In the genomic region with DNA sequence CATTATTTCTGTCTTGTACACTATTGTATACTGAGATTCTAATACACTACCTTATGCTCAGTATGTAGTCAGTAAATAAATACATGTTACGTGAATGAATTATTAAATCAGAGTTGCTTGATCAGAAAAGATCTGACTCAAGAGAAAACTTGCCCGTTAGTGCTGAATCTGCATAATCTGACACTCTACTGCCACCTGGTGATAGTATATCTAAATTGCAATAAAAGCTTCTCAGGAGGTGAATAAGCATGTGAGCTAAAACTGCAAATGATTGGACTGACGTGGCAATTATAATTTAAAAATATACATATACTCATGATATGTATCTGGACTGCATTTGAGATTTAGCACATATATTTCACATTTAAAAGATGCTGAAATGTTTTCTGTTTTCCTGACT, we compare ENCODE assay signal across 14 cellular contexts.
DNase-seq lines count a peak whose midpoint lies in the region; ATAC-seq, FAIRE-seq and TF ChIP-seq lines count a peak whose summit lies in the region.
"Had no signal": no experiment of that assay in that cellular context is flagged by ENCODE, and none has a peak within 500 bp of the region (broad histone marks: within the 10 kb centered on the region; RNA-seq: fewer than 3 reads in every experiment).

No MANE protein-coding gene starts in this region.

- dilution Hi-C loops in endothelial cell of umbilical vein (cut with MboI; ENCODE audit: extremely low pct_ligation_motif_present, low sequenced_read_pairs): no loop called here

- H3K4me3 ChIP-seq in endothelial cell of umbilical vein (replicated peaks in 1 of 3; ENCODE audit: insufficient read depth in 1 of 3, low read depth in 1 of 3, low read length in 3 of 3): no peak overlapping the region
- H3K4me3 ChIP-seq: skin epidermis, thyroid gland had no signal

- ATAC-seq in GM21529 (IDR thresholded peaks at IDR 0.05; ENCODE audit: unreplicated experiment) (no peak), HG03521 (IDR thresholded peaks at IDR 0.05; ENCODE audit: unreplicated experiment) (no peak)
- ATAC-seq: T-helper 17 cell had no signal

- POLR2A ChIA-PET in endothelial cell of umbilical vein (lab: Charles Lee): no interaction called here

- H3K9me3 ChIP-seq in endothelial cell of umbilical vein (replicated peaks; ENCODE audit: control insufficient read depth, insufficient read depth, low read length): no peaks in the 10 kb centered on the region
- H3K9me3 ChIP-seq: thyroid gland had no signal

- H3K9me1 ChIP-seq in endothelial cell of umbilical vein (replicated peaks; ENCODE audit: control insufficient read depth, extremely low read depth, insufficient read depth, low read length): no peaks in the 10 kb centered on the region

- no peak overlapping the region for H3K4me2 ChIP-seq in endothelial cell of umbilical vein (ENCODE audit: insufficient read depth, low read length)

- no peak overlapping the region for H2AFZ ChIP-seq in endothelial cell of umbilical vein (ENCODE audit: low read depth, low read length)

- CTCF ChIA-PET in endothelial cell of umbilical vein (lab: Charles Lee): interaction anchor here (0.6 to 2.6 kb wide), 7 partner anchors 12 to 211 kb away, joined by 3 to 21 read pairs (median 4); partner anchors contain the start of genes KIAA1328 and TPGS2

- H3K27me3 Mint-ChIP-seq in activated T-cell treated with anti-CD3 and anti-CD28 coated beads, Interleukin-2, amount 50 U/mL, for 24 hours: no peaks in the 10 kb centered on the region
- H3K27me3 Mint-ChIP-seq: activated naive CD8-positive, alpha-beta T cell treated with anti-CD3 and anti-CD28 coated beads, Interleukin-2, amount 10 ng/mL, durations not matched to agents 7 days and 5 days; T-helper 17 cell had no signal

- no peaks in the 10 kb centered on the region for H4K20me1 ChIP-seq in endothelial cell of umbilical vein (replicated peaks; ENCODE audit: control insufficient read depth, extremely low read depth, insufficient read depth, low read length)

- intact Hi-C loops in endothelial cell of umbilical vein (cut with micrococcal nuclease): loop anchor here (1.0 kb wide), 2 partner anchors 70 to 211 kb away; partner anchors contain the start of genes KIAA1328 and TPGS2

- FAIRE-seq in endothelial cell of umbilical vein (lab: Jason Lieb, UNC): peak; percentile 57
- FAIRE-seq: HTR-8/SVneo had no signal

- peaks cover 7% of the 10 kb centered on the region for H3K4me1 ChIP-seq in endothelial cell of umbilical vein (ENCODE audit: control insufficient read depth, extremely low read depth, insufficient read depth, low read length)
- H3K4me1 ChIP-seq: thyroid gland had no signal

- H3K9ac ChIP-seq in endothelial cell of umbilical vein (replicated peaks; ENCODE audit: extremely low read depth, insufficient read depth, low read length): no peak overlapping the region

- no peak overlapping the region for H3K27ac ChIP-seq in 22Rv1
- no peak overlapping the region for H3K27ac ChIP-seq in endothelial cell of umbilical vein (ENCODE audit: insufficient read depth, low read depth, low read length)
- H3K27ac ChIP-seq: skin epidermis, thyroid gland had no signal

- peaks cover 26% of the 10 kb centered on the region for H3K36me3 Mint-ChIP-seq in activated T-cell treated with anti-CD3 and anti-CD28 coated beads, Interleukin-2, amount 50 U/mL, for 24 hours (ENCODE audit: low read depth)

- TF ChIP-seq POLR2A in endothelial cell of umbilical vein (IDR thresholded peaks at IDR 0.05; ENCODE audit: low read depth, low read length): no peak

- no peak overlapping the region for H3K4me3 Mint-ChIP-seq in activated T-cell treated with anti-CD3 and anti-CD28 coated beads, Interleukin-2, amount 50 U/mL, for 24 hours
- H3K4me3 Mint-ChIP-seq: activated naive CD8-positive, alpha-beta T cell treated with anti-CD3 and anti-CD28 coated beads, Interleukin-2, amount 10 ng/mL, durations not matched to agents 7 days and 5 days; T-helper 17 cell had no signal

- DNase-seq in NCI-H82 treated with DMSO at 0.1 percent for 48 hours (lab: John Stamatoyannopoulos, UW; ENCODE audit: unreplicated experiment) (peak; percentile 37), endothelial cell of umbilical vein (ENCODE audit: low read depth, low spot score) (no peak), NCI-H2227 treated with DMSO at 0.1 percent for 48 hours (lab: John Stamatoyannopoulos, UW) (no peak)
- no peak for DNase-seq in activated T-cell treated with anti-CD3 and anti-CD28 coated beads, Interleukin-2, amount 50 U/mL, for 24 hours
- DNase-seq: activated naive CD8-positive, alpha-beta T cell treated with anti-CD3 and anti-CD28 coated beads, Interleukin-2, amount 10 ng/mL, durations not matched to agents 7 days and 5 days; C1 segment of cervical spinal cord; T-helper 17 cell; thyroid gland had no signal

- H3K4me1 Mint-ChIP-seq in activated T-cell treated with anti-CD3 and anti-CD28 coated beads, Interleukin-2, amount 50 U/mL, for 24 hours (ENCODE audit: low read depth): peaks cover 2% of the 10 kb centered on the region

- H3K27me3 ChIP-seq in endothelial cell of umbilical vein (ENCODE audit: control insufficient read depth in 2 of 2, insufficient read depth in 2 of 2, low read length in 2 of 2): no peaks in the 10 kb centered on the region
- H3K27me3 ChIP-seq: thyroid gland had no signal

- no peaks in the 10 kb centered on the region for H3K36me3 ChIP-seq in endothelial cell of umbilical vein (ENCODE audit: control insufficient read depth in 2 of 2, extremely low read depth in 1 of 2, insufficient read depth in 2 of 2, low read length in 2 of 2)
- H3K36me3 ChIP-seq: thyroid gland had no signal

- H3K27ac Mint-ChIP-seq in activated T-cell treated with anti-CD3 and anti-CD28 coated beads, Interleukin-2, amount 50 U/mL, for 24 hours: no peak overlapping the region
- H3K27ac Mint-ChIP-seq: activated naive CD8-positive, alpha-beta T cell treated with anti-CD3 and anti-CD28 coated beads, Interleukin-2, amount 10 ng/mL, durations not matched to agents 7 days and 5 days; T-helper 17 cell had no signal

- H3K9me3 Mint-ChIP-seq in activated T-cell treated with anti-CD3 and anti-CD28 coated beads, Interleukin-2, amount 50 U/mL, for 24 hours: peaks cover 3% of the 10 kb centered on the region
- H3K9me3 Mint-ChIP-seq: activated naive CD8-positive, alpha-beta T cell treated with anti-CD3 and anti-CD28 coated beads, Interleukin-2, amount 10 ng/mL, durations not matched to agents 7 days and 5 days had no signal

- BruUV-seq in endothelial cell of umbilical vein (replicated peaks; lab: Mats Ljungman, UMichigan): no TSS peak

- no peaks in the 10 kb centered on the region for H3K79me2 ChIP-seq in endothelial cell of umbilical vein (ENCODE audit: control insufficient read depth, insufficient read depth, low read length)

- TF ChIP-seq CTCF in 22Rv1 (IDR thresholded peaks at IDR 0.05) (peak; percentile 62), GM12874 (IDR thresholded peaks at IDR 0.05; ENCODE audit: insufficient read depth, low read depth, low read length) (peak; percentile 9; the same call in 1 of the 2 replicates), endothelial cell of umbilical vein (IDR thresholded peaks at IDR 0.05; ENCODE audit: extremely low read depth in 1 of 2, insufficient read depth in 1 of 2, low read depth in 1 of 2, low read length in 2 of 2) (peak; percentile 17 to 20)

TF ChIP-seq in endothelial cell of umbilical vein, 7 proteins besides CTCF, POLR2A, EP300 and RAD21:
- no peak for TF ChIP-seq GATA2 (IDR thresholded peaks at IDR 0.05; ENCODE audit: insufficient read depth, insufficient read length, low read depth, low read length)
- no peak for TF ChIP-seq POLR2AphosphoS5 (IDR thresholded peaks at IDR 0.05; ENCODE audit: insufficient read depth, low read depth, low read length)
- no peak for TF ChIP-seq JUN (IDR thresholded peaks at IDR 0.05; ENCODE audit: borderline replicate concordance, insufficient read depth, insufficient read length, low read depth)
- no peak for TF ChIP-seq MYC (IDR thresholded peaks at IDR 0.05; ENCODE audit: low read depth, low read length)
- TF ChIP-seq FOS (IDR thresholded peaks at IDR 0.05; ENCODE audit: borderline replicate concordance, insufficient read depth, low read length): no peak
- TF ChIP-seq MAX (IDR thresholded peaks at IDR 0.05; ENCODE audit: insufficient read depth, insufficient read length): no peak
- TF ChIP-seq EZH2 (IDR thresholded peaks at IDR 0.05; ENCODE audit: borderline replicate concordance, low read depth, low read length, severe bottlenecking): no peak

Comparison
In these comparisons a context has a peak if more than half of its experiments do, and no peak if none do; other contexts are left out.
1. CTCF ChIP-seq: peak in every context shown above with its lines; median percentile 62 in 22Rv1; 18 in endothelial cell of umbilical vein; 9 in GM12874.